15 cellular contexts compared by ENCODE assay signal in the genomic region with DNA sequence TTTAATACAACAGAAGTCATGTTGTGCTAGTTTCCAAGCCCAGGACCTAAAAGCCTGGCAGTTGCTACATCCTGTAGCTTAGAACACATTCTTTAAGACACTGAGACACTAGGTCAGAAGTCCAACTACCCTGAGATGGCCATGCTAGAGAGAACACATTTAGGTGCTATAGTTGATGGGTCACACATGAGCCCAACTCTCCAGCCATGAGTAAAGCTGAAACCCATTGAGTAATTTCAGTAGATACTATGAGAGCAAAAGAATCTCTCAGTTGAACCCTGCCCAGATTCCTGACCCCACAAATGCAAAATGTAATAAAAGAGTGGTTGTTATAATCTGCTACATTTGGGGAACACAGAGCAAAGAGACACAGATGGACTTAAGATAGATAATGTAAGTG.
A peak's percentile ranks its signal among the peaks of the same experiment; 100 is the strongest.
DNase-seq lines count a peak whose midpoint lies in the region; ATAC-seq, FAIRE-seq and TF ChIP-seq lines count a peak whose summit lies in the region.
"Had no signal": no experiment of that assay in that cellular context is flagged by ENCODE, and none has a peak within 500 bp of the region (broad histone marks: within the 10 kb centered on the region; RNA-seq: fewer than 3 reads in every experiment).

No MANE protein-coding gene starts in this region.

- no peak for TF ChIP-seq CTCF in tibial artery (IDR thresholded peaks at IDR 0.05)

- intact Hi-C loops in tibial artery (cut with DNase I; ENCODE audit: low total_unique reads): no loop called here

- no peak overlapping the region for H3K4me3 ChIP-seq in tibial artery
- H3K4me3 ChIP-seq: SJCRH30 had no signal

- H3K4me1 Mint-ChIP-seq in T-helper 2 cell treated with Interferon-gamma antibody and Interleukin-4, amounts not matched to agents 5 μg/mL and 100 μg/mL, for 36 hours (ENCODE audit: low read depth): no peaks in the 10 kb centered on the region
- H3K4me1 Mint-ChIP-seq: activated naive CD4-positive, alpha-beta T cell treated with anti-CD3 and anti-CD28 coated beads, Interleukin-2, amount 10 ng/mL, durations not matched to agents 7 days and 5 days; endodermal cell had no signal

- no peak overlapping the region for H3K27ac Mint-ChIP-seq in T-helper 2 cell treated with Interferon-gamma antibody and Interleukin-4, amounts not matched to agents 5 μg/mL and 100 μg/mL, for 36 hours
- H3K27ac Mint-ChIP-seq: activated naive CD4-positive, alpha-beta T cell treated with anti-CD3 and anti-CD28 coated beads, Interleukin-2, amount 10 ng/mL, durations not matched to agents 7 days and 5 days; endodermal cell had no signal

- H3K4me3 Mint-ChIP-seq in T-helper 2 cell treated with Interferon-gamma antibody and Interleukin-4, amounts not matched to agents 5 μg/mL and 100 μg/mL, for 36 hours: no peak overlapping the region
- H3K4me3 Mint-ChIP-seq: activated naive CD4-positive, alpha-beta T cell treated with anti-CD3 and anti-CD28 coated beads, Interleukin-2, amount 10 ng/mL, durations not matched to agents 7 days and 5 days; endodermal cell had no signal

- DNase-seq in GM12892 (ENCODE audit: insufficient read length) (no peak), GM19240 (ENCODE audit: insufficient read length, low spot score) (peak; percentile 3), 8988T (no peak), middle frontal gyrus (ENCODE audit: extremely low spot score, low spot score) (no peak), tibial artery (no peak)
- DNase-seq in T-helper 2 cell treated with Interferon-gamma antibody and Interleukin-4, amounts not matched to agents 5 μg/mL and 100 μg/mL, for 36 hours (ENCODE audit: low spot score): no peak
- DNase-seq: activated naive CD4-positive, alpha-beta T cell treated with anti-CD3 and anti-CD28 coated beads, Interleukin-2, amount 10 ng/mL, durations not matched to agents 7 days and 5 days; Calu3; endodermal cell; kidney glomerular epithelial cell; NCI-H1930; SJCRH30; stimulated activated CD4-positive, alpha-beta T cell treated with anti-CD3 and anti-CD28 coated beads, Interleukin-1b, Interleukin-23, amount 100 ng/mL, for 48 hours had no signal

- H3K9me3 ChIP-seq in tibial artery: no peaks in the 10 kb centered on the region
- H3K9me3 ChIP-seq: SJCRH30 had no signal

- no peaks in the 10 kb centered on the region for H3K36me3 ChIP-seq in tibial artery
- H3K36me3 ChIP-seq: SJCRH30 had no signal

- peak; percentile 62 for ATAC-seq in HG02571 (IDR thresholded peaks at IDR 0.05; ENCODE audit: unreplicated experiment)
- peak; percentile 80 for ATAC-seq in HG03196 (IDR thresholded peaks at IDR 0.05; ENCODE audit: unreplicated experiment)

- no peak for TF ChIP-seq POLR2A in GM12892 (IDR thresholded peaks at IDR 0.05; ENCODE audit: low read depth, low read length)

- FAIRE-seq in GM12892 (lab: Jason Lieb, UNC): peak; percentile 89

- peaks cover 5% of the 10 kb centered on the region for H3K9me3 Mint-ChIP-seq in T-helper 2 cell treated with Interferon-gamma antibody and Interleukin-4, amounts not matched to agents 5 μg/mL and 100 μg/mL, for 36 hours
- H3K9me3 Mint-ChIP-seq: endodermal cell had no signal

- H3K4me1 ChIP-seq in tibial artery: no peaks in the 10 kb centered on the region
- H3K4me1 ChIP-seq: SJCRH30 had no signal

- no peaks in the 10 kb centered on the region for H3K27me3 ChIP-seq in tibial artery
- H3K27me3 ChIP-seq: SJCRH30 had no signal

- H3K27me3 Mint-ChIP-seq in T-helper 2 cell treated with Interferon-gamma antibody and Interleukin-4, amounts not matched to agents 5 μg/mL and 100 μg/mL, for 36 hours (ENCODE audit: low read depth): no peaks in the 10 kb centered on the region
- H3K27me3 Mint-ChIP-seq: activated naive CD4-positive, alpha-beta T cell treated with anti-CD3 and anti-CD28 coated beads, Interleukin-2, amount 10 ng/mL, durations not matched to agents 7 days and 5 days had no signal

- no peak overlapping the region for H3K27ac ChIP-seq in tibial artery
- H3K27ac ChIP-seq: SJCRH30 had no signal

- H3K36me3 Mint-ChIP-seq in T-helper 2 cell treated with Interferon-gamma antibody and Interleukin-4, amounts not matched to agents 5 μg/mL and 100 μg/mL, for 36 hours (ENCODE audit: low read depth): no peaks in the 10 kb centered on the region
- H3K36me3 Mint-ChIP-seq: activated naive CD4-positive, alpha-beta T cell treated with anti-CD3 and anti-CD28 coated beads, Interleukin-2, amount 10 ng/mL, durations not matched to agents 7 days and 5 days had no signal
